In the genomic region with DNA sequence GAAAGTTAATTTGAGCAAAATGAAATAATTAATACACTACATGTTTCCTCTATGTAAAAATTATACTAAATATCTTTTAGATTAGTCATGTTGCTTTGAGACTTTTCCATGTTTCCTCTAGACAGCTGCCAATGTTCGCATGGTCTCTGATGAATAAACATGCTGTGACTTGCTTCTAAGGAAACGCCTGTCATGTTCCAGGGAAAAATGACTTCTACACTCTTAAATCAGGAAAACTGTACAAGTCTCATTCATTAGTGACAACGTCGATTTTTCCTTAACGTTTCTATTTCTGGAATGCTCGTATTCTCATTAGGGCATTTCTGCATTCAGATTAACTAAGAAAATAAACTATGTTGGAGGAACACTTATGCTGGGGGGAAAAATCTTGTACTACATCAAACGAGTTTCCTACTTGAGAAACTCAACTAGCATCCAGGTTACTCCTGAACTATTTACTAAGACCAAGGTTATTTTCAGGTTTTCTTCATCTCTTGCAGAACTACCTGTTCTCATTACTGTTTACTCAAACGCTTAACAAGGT, we compare ENCODE assay signal across 8 cellular contexts. TPM values are rescaled to one million over a fixed set of nuclear protein-coding genes. Genes with fewer than 3 reads are reported as not detected.
DNase-seq lines count a peak whose midpoint lies in the region; ATAC-seq, FAIRE-seq and TF ChIP-seq lines count a peak whose summit lies in the region.

No MANE protein-coding gene starts in this region.

- TF ChIP-seq EP300 in K562 (IDR thresholded peaks at IDR 0.05; ENCODE audit: low read length), result no peak

- WGBS in K562 (ENCODE audit: insufficient coverage, low coverage, missing lambda C conversion rate), result 2% methylated on average over 8 of the region's 8 CpGs

- no peak for DNase-seq in left ventricle myocardium inferior
- no peak for DNase-seq in left cardiac atrium
- DNase-seq in K562 (ENCODE audit: extremely low read depth in 1 of 4, low spot score in 3 of 4), result no peak
- peak; percentile 36 to 94 for DNase-seq in lung microvascular endothelial cell (ENCODE audit: low read depth in 2 of 2)
- no peak for DNase-seq in anterior cingulate cortex (lab: John Stamatoyannopoulos, UW)
- DNase-seq in urothelium cell line (ENCODE audit: low spot score), result no peak

- FAIRE-seq in K562 (lab: Jason Lieb, UNC) (peak; percentile 29), urothelium cell line (lab: Jason Lieb, UNC) (no peak)

- BruUV-seq in K562 (replicated peaks; lab: Mats Ljungman, UMichigan), result no TSS peak

- H3K9me3 ChIP-seq in left ventricle myocardium inferior (replicated peaks), result no peaks in the 10 kb centered on the region
- no peaks in the 10 kb centered on the region for H3K9me3 ChIP-seq in K562 (replicated peaks; ENCODE audit: control insufficient read depth, insufficient read depth, low read depth, low read length)

- H3K4me2 ChIP-seq in K562 (ENCODE audit: insufficient read depth, low read length), result no peak overlapping the region

- no peaks in the 10 kb centered on the region for H3K9me1 ChIP-seq in K562 (ENCODE audit: control insufficient read depth, insufficient read depth, low read length)

- H3K4me1 ChIP-seq in left ventricle myocardium inferior (peaks cover 66% of the 10 kb centered on the region), K562 (replicated peaks in 1 of 2; ENCODE audit: control insufficient read depth in 2 of 2, insufficient read depth in 2 of 2, low read length in 2 of 2) (peaks cover 0 to 19% of the 10 kb centered on the region in 2 experiments; a peak in 2 of 5 replicates)

- no peaks in the 10 kb centered on the region for H3K36me3 ChIP-seq in left ventricle myocardium inferior
- H3K36me3 ChIP-seq in K562 (ENCODE audit: control insufficient read depth, insufficient read depth, low read length), result no peaks in the 10 kb centered on the region

- H3K27me3 ChIP-seq in left ventricle myocardium inferior (ENCODE audit: low read depth) (no peaks in the 10 kb centered on the region), K562 (ENCODE audit: control insufficient read depth in 2 of 2, insufficient read depth in 2 of 2, low read length in 2 of 2) (no peaks in the 10 kb centered on the region)

- no peak overlapping the region for H3K9ac ChIP-seq in K562 (ENCODE audit: insufficient read depth in 1 of 2, low read depth in 2 of 2, low read length in 2 of 2)

- H3K4me3 ChIP-seq in left ventricle myocardium inferior (peak overlapping the region; percentile 90), K562 (no peak overlapping the region)

- no peaks in the 10 kb centered on the region for H4K20me1 ChIP-seq in K562 (replicated peaks; ENCODE audit: control insufficient read depth, insufficient read depth, low read length)

- H3K79me2 ChIP-seq in K562 (ENCODE audit: control insufficient read depth, insufficient read depth, low read length), result no peaks in the 10 kb centered on the region

- intact Hi-C loops in left ventricle myocardium inferior (cut with micrococcal nuclease), result loop anchor here (5.0 to 10.0 kb wide), 2 partner anchors 72 to 95 kb away; no protein-coding TSS in a partner anchor
- intact Hi-C loops in left cardiac atrium (cut with DNase I), result loop anchor here (5.0 to 10.0 kb wide), 4 partner anchors 65 to 98 kb away; no protein-coding TSS in a partner anchor
- intact Hi-C loops in K562 (cut with micrococcal nuclease), result no loop called here

- H3K27ac ChIP-seq in left ventricle myocardium inferior (replicated peaks), result peak overlapping the region; percentile 97
- H3K27ac ChIP-seq in K562 (ENCODE audit: extremely low read depth, low read depth, low read length), result no peak overlapping the region

- no peak for TF ChIP-seq POLR2A in K562 (conservative IDR thresholded peaks at IDR 0.05)

- H2AFZ ChIP-seq in K562 (ENCODE audit: low read depth, low read length), result no peak overlapping the region

- no peak for TF ChIP-seq RAD21 in K562 (CRISPR knock-in tag; conservative IDR thresholded peaks at IDR 0.05 in 1 of 2, IDR thresholded peaks at IDR 0.05 in 1 of 2)

- CTCF ChIA-PET in K562 (lab: Yijun Ruan, JAX; ENCODE audit: low intra/inter-chr PET ratio), result no interaction called here

- in situ Hi-C loops in K562 (cut with MboI), result no loop called here

- TF ChIP-seq CTCF in left ventricle myocardium inferior (IDR thresholded peaks at IDR 0.05; ENCODE audit: borderline replicate concordance) (no peak), K562 (IDR thresholded peaks at IDR 0.05 in 2 of 3, conservative IDR thresholded peaks at IDR 0.05 in 1 of 3; ENCODE audit: insufficient read depth in 2 of 3, low read depth in 1 of 3, low read length in 3 of 3) (no peak)

- ATAC-seq in left cardiac atrium (no peak), K562 (no peak), GM18858 (IDR thresholded peaks at IDR 0.05; ENCODE audit: unreplicated experiment) (no peak), HG02981 (IDR thresholded peaks at IDR 0.05; ENCODE audit: unreplicated experiment) (no peak)

- POLR2A ChIA-PET in K562 (lab: Yijun Ruan, JAX), result no interaction called here

TF ChIP-seq in K562, 482 proteins besides CTCF, POLR2A, EP300 and RAD21 (continues in another document):
- TF ChIP-seq POLR2H (tag; IDR thresholded peaks at IDR 0.05; ENCODE audit: low read depth) (no peak), GMEB1 (CRISPR knock-in tag; IDR thresholded peaks at IDR 0.05) (no peak)
- TF ChIP-seq, protein P1, sequence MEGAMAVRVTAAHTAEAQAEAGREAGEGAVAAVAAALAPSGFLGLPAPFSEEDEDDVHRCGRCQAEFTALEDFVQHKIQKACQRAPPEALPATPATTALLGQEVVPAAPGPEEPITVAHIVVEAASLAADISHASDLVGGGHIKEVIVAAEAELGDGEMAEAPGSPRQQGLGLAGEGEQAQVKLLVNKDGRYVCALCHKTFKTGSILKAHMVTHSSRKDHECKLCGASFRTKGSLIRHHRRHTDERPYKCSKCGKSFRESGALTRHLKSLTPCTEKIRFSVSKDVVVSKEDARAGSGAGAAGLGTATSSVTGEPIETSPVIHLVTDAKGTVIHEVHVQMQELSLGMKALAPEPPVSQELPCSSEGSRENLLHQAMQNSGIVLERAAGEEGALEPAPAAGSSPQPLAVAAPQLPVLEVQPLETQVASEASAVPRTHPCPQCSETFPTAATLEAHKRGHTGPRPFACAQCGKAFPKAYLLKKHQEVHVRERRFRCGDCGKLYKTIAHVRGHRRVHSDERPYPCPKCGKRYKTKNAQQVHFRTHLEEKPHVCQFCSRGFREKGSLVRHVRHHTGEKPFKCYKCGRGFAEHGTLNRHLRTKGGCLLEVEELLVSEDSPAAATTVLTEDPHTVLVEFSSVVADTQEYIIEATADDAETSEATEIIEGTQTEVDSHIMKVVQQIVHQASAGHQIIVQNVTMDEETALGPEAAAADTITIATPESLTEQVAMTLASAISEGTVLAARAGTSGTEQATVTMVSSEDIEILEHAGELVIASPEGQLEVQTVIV (CRISPR knock-in tag; IDR thresholded peaks at IDR 0.05; ENCODE audit: borderline replicate concordance), result no peak

RNA-seq across cellular contexts. Expression of gene COBLL1, which starts 1.6 kb away (rescaled TPM):
- total RNA-seq in left ventricle myocardium inferior (15.3 TPM), left cardiac atrium (10 to 100 TPM; 13.9 to 18.0 TPM), K562 (2014; rRNA removed) (0.61 and 0.91 TPM in 2 replicates), K562 (2014; rRNA removed; fragmentation: Illumina TruSeq; extraction: Trizol) (0.69 and 1.2 TPM in 2 replicates), K562 (2015; rRNA removed; fragmentation: Illumina TruSeq; extraction: Trizol) (0.76 and 0.94 TPM in 2 replicates), K562 (2021) (1.2 and 1.3 TPM in 2 replicates), lung microvascular endothelial cell (1.7 and 4.2 TPM in 2 replicates)
- 2.7 and 5.4 TPM in 2 replicates for total RNA-seq in K562 (2011; cell fraction: chromatin; rRNA removed; ENCODE audit: low replicate concordance)
- total RNA-seq in K562 (2011; cell fraction: nucleolus; rRNA removed), result 0.33 and 0.79 TPM in 2 replicates
- total RNA-seq in K562 (2011; cell fraction: nucleoplasm; rRNA removed), result 2.1 and 4.7 TPM in 2 replicates
- polyA plus RNA-seq in K562 (2011; rRNA removed) (0.07 and 0.40 TPM in 2 replicates), K562 (2014; fragmentation: Illumina TruSeq; extraction: Trizol) (0.71 and 1.5 TPM in 2 replicates), K562 (2014; fragmentation: Nextera tagmentation; extraction: Ambion mirVana) (under 1 TPM; 0.07 to 0.21 TPM), K562 (2014; rRNA removed) (0.20 and 1.6 TPM in 2 replicates)
- 0.01 and 0.15 TPM in 2 replicates for polyA plus RNA-seq in K562 (2011; cell fraction: cytosol; rRNA removed)
- polyA plus RNA-seq in K562 (2011; cell fraction: nucleus; rRNA removed), result 0.17 and 0.61 TPM in 2 replicates
- 0.24 and 0.38 TPM in 2 replicates for polyA plus RNA-seq in K562 (2012)
- polyA minus RNA-seq in K562 (2011; rRNA and poly(A)+ RNA removed), result 0.09 and 0.98 TPM in 2 replicates
- 0.91 and 1.2 TPM in 2 replicates for polyA minus RNA-seq in K562 (2011; cell fraction: cytosol; rRNA and poly(A)+ RNA removed)
- polyA minus RNA-seq in K562 (2011; cell fraction: nucleus; rRNA and poly(A)+ RNA removed), result 0.11 and 0.94 TPM in 2 replicates

Comparison
In these comparisons a context has a peak if more than half of its experiments do, and no peak if none do; other contexts are left out.
1. DNase-seq: peak in lung microvascular endothelial cell (2 of 2); none in left ventricle myocardium inferior (single experiment), left cardiac atrium (single experiment), K562 (0 of 4), anterior cingulate cortex (0 of 58) and urothelium cell line (single experiment).